Comparison of ENCODE assay signal across 1 cellular context in the genomic region with DNA sequence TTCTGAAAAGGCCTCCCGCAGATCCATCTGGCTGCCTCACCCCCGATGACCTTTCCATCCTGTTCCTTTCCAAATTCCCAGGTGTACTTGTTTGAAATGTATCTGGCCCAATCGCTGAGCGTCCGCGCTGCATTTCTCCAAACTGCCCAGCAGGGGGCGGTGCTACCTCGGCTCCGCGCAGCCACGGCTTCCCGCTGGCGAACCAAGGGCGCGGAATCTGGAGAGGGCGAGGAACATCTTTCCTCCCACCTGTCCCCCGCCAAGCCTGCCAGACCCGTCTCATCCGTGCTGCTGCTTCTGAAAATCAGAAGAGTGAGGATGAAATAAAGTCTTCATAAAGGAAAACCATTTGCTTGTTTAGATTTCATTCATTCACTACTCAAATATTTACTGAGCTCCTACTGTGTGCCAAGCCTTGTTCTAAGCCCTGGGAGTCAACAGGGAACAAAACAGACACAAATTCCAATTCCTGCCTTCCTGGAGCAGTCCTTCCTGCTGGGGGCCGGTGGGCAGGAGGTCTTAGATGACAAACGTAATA.
TF ChIP-seq lines count a peak whose summit lies in the region.

No MANE protein-coding gene starts in this region.

TF ChIP-seq in HEK293, 187 proteins besides CTCF, POLR2A, EP300 and RAD21 (continued from another document):
- TF ChIP-seq, protein P1, sequence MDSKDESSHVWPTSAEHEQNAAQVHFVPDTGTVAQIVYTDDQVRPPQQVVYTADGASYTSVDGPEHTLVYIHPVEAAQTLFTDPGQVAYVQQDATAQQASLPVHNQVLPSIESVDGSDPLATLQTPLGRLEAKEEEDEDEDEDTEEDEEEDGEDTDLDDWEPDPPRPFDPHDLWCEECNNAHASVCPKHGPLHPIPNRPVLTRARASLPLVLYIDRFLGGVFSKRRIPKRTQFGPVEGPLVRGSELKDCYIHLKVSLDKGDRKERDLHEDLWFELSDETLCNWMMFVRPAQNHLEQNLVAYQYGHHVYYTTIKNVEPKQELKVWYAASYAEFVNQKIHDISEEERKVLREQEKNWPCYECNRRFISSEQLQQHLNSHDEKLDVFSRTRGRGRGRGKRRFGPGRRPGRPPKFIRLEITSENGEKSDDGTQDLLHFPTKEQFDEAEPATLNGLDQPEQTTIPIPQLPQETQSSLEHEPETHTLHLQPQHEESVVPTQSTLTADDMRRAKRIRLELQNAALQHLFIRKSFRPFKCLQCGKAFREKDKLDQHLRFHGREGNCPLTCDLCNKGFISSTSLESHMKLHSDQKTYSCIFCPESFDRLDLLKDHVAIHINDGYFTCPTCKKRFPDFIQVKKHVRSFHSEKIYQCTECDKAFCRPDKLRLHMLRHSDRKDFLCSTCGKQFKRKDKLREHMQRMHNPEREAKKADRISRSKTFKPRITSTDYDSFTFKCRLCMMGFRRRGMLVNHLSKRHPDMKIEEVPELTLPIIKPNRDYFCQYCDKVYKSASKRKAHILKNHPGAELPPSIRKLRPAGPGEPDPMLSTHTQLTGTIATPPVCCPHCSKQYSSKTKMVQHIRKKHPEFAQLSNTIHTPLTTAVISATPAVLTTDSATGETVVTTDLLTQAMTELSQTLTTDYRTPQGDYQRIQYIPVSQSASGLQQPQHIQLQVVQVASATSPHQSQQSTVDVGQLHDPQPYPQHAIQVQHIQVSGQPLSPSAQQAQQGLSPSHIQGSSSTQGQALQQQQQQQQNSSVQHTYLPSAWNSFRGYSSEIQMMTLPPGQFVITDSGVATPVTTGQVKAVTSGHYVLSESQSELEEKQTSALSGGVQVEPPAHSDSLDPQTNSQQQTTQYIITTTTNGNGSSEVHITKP (tag by site-specific recombination; IDR thresholded peaks at IDR 0.05): no peak
- TF ChIP-seq, protein P2, sequence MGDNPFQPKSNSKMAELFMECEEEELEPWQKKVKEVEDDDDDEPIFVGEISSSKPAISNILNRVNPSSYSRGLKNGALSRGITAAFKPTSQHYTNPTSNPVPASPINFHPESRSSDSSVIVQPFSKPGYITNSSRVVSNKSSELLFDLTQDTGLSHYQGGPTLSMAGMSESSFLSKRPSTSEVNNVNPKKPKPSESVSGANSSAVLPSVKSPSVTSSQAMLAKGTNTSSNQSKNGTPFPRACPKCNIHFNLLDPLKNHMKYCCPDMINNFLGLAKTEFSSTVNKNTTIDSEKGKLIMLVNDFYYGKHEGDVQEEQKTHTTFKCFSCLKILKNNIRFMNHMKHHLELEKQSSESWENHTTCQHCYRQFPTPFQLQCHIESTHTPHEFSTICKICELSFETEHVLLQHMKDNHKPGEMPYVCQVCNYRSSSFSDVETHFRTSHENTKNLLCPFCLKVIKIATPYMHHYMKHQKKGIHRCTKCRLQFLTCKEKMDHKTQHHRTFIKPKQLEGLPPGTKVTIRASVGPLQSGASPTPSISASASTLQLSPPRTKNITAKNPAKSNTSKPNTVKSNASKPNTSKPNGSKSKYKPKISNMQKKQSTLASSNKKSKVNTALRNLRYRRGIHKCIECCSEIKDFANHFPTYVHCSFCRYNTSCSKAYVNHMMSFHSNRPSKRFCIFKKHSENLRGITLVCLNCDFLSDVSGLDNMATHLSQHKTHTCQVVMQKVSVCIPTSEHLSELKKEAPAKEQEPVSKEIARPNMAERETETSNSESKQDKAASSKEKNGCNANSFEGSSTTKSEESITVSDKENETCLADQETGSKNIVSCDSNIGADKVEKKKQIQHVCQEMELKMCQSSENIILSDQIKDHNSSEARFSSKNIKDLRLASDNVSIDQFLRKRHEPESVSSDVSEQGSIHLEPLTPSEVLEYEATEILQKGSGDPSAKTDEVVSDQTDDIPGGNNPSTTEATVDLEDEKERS (tag by site-specific recombination; IDR thresholded peaks at IDR 0.05): no peak
- TF ChIP-seq ZSCAN16 (tag by site-specific recombination; IDR thresholded peaks at IDR 0.05) (no peak), ZNF24 (tag by site-specific recombination; IDR thresholded peaks at IDR 0.05) (0 out of 2 replicates have a peak, but pooled peaks have one; percentile 52), GLIS1 (tag by site-specific recombination; IDR thresholded peaks at IDR 0.05) (peak; percentile 82), MZF1 (tag by site-specific recombination; IDR thresholded peaks at IDR 0.05; ENCODE audit: borderline replicate concordance) (no peak), ZBTB21 (tag by site-specific recombination; IDR thresholded peaks at IDR 0.05) (no peak), ZNF341 (tag by site-specific recombination; IDR thresholded peaks at IDR 0.05; ENCODE audit: low read depth) (no peak), ZFP37 (tag by site-specific recombination; IDR thresholded peaks at IDR 0.05) (no peak), ZNF169 (tag by site-specific recombination; IDR thresholded peaks at IDR 0.05) (no peak), ZNF521 (tag by site-specific recombination; IDR thresholded peaks at IDR 0.05) (no peak), ZNF426 (tag by site-specific recombination; IDR thresholded peaks at IDR 0.05) (no peak)
